ENCODE assay signal across 9 cellular contexts in genomic region chr17:17959520-17960361, GRCh38. TPM values are rescaled to one million over a fixed set of nuclear protein-coding genes. Genes with fewer than 3 reads are reported as not detected.
A peak's percentile ranks its signal among the peaks of the same experiment; 100 is the strongest.
DNase-seq lines count a peak whose midpoint lies in the region; ATAC-seq, FAIRE-seq and TF ChIP-seq lines count a peak whose summit lies in the region.
"Had no signal": no experiment of that assay in that cellular context is flagged by ENCODE, and none has a peak within 500 bp of the region (broad histone marks: within the 10 kb centered on the region; RNA-seq: fewer than 3 reads in every experiment).

No MANE protein-coding gene starts in this region.

- peak; percentile 57 for ATAC-seq in HG02938 (IDR thresholded peaks at IDR 0.05; ENCODE audit: unreplicated experiment)

- H3K4me3 Mint-ChIP-seq in activated naive CD8-positive, alpha-beta T cell treated with anti-CD3 and anti-CD28 coated beads for 36 hours = peak overlapping the region; percentile 78

- DNase-seq in GM12891 (ENCODE audit: insufficient read length, low spot score) (no peak), kidney tubule cell (ENCODE audit: low spot score) (peak; percentile 91), substantia nigra (lab: John Stamatoyannopoulos, UW) (no peak), H7 (no peak), SIG-M5 (lab: John Stamatoyannopoulos, UW) (no peak), SHP77 treated with DMSO at 0.1 percent for 48 hours (lab: John Stamatoyannopoulos, UW) (no peak)
- DNase-seq in activated naive CD8-positive, alpha-beta T cell treated with anti-CD3 and anti-CD28 coated beads for 36 hours = peak; percentile 37

- H3K36me3 ChIP-seq in H7 (replicated peaks; ENCODE audit: control insufficient read depth, insufficient read depth, low read length) = no peaks in the 10 kb centered on the region

- peaks cover 9% of the 10 kb centered on the region for H3K9me3 Mint-ChIP-seq in activated naive CD8-positive, alpha-beta T cell treated with anti-CD3 and anti-CD28 coated beads for 36 hours

- FAIRE-seq in GM12891 (lab: Jason Lieb, UNC) = no peak

- H3K27me3 Mint-ChIP-seq in activated naive CD8-positive, alpha-beta T cell treated with anti-CD3 and anti-CD28 coated beads for 36 hours = no peaks in the 10 kb centered on the region

- H3K27ac Mint-ChIP-seq in activated naive CD8-positive, alpha-beta T cell treated with anti-CD3 and anti-CD28 coated beads for 36 hours = peak overlapping the region; percentile 98

- no peak for TF ChIP-seq POLR2A in GM12891 (IDR thresholded peaks at IDR 0.05; ENCODE audit: low read depth, low read length)

- H3K27ac ChIP-seq in substantia nigra (ENCODE audit: low read depth, low read length, poor library complexity, severe bottlenecking) = peak overlapping the region; percentile 42

- H3K4me1 Mint-ChIP-seq in activated naive CD8-positive, alpha-beta T cell treated with anti-CD3 and anti-CD28 coated beads for 36 hours = peaks cover 63% of the 10 kb centered on the region

- H3K36me3 Mint-ChIP-seq in activated naive CD8-positive, alpha-beta T cell treated with anti-CD3 and anti-CD28 coated beads for 36 hours = peaks cover 20% of the 10 kb centered on the region

- no peak overlapping the region for H3K4me3 ChIP-seq in H7 (ENCODE audit: insufficient read depth, low read depth, low read length)

- H3K27me3 ChIP-seq in H7 (ENCODE audit: control insufficient read depth, insufficient read depth, low read length) = no peaks in the 10 kb centered on the region

TF ChIP-seq in GM12891, 5 proteins besides CTCF, POLR2A, EP300 and RAD21:
- TF ChIP-seq TAF1 (IDR thresholded peaks at IDR 0.05; ENCODE audit: low read depth, low read length) (no peak), POU2F2 (IDR thresholded peaks at IDR 0.05; ENCODE audit: low read depth, low read length) (no peak), SPI1 (IDR thresholded peaks at IDR 0.05; ENCODE audit: low read depth, low read length) (0 out of 2 replicates have a peak, but pooled peaks have one; percentile 17), POLR2AphosphoS5 (IDR thresholded peaks at IDR 0.05; ENCODE audit: low read depth, low read length) (no peak)

RNA-seq across cellular contexts. Expression of gene TOM1L2, which starts 12.5 kb away (rescaled TPM):
- 7.3 TPM for polyA plus RNA-seq in GM12891 (2012; ENCODE audit: low read depth, missing spikeins)
- total RNA-seq in activated naive CD8-positive, alpha-beta T cell treated with anti-CD3 and anti-CD28 coated beads for 36 hours = 1 to 10 TPM; 8.5 to 9.0 TPM
- 3.1 and 4.6 TPM in 2 replicates for total RNA-seq in H7 (2014; rRNA removed; shearing (Covaris generic))

RNA-seq across cellular contexts. Expression of gene DRC3, which starts 12.9 kb away (rescaled TPM):
- 0.62 TPM for polyA plus RNA-seq in GM12891 (2012; ENCODE audit: low read depth, missing spikeins)
- under 1 TPM; 0.18 to 0.52 TPM for total RNA-seq in activated naive CD8-positive, alpha-beta T cell treated with anti-CD3 and anti-CD28 coated beads for 36 hours
- 0.17 and 5.0 TPM in 2 replicates for total RNA-seq in H7 (2014; rRNA removed; shearing (Covaris generic))
- total RNA-seq: T-helper 1 cell treated with Interleukin-12 subunit alpha and Interleukin-12 subunit beta and Interleukin-4 antibody, amounts not matched to agents 30 ng/mL and 1 ng/mL, for 36 hours had no signal

Comparison
In these comparisons a context has a peak if more than half of its experiments do, and no peak if none do; other contexts are left out.
1. DNase-seq: peak in activated naive CD8-positive, alpha-beta T cell treated with anti-CD3 and anti-CD28 coated beads for 36 hours (single experiment) and kidney tubule cell (single experiment); none in GM12891 (single experiment), substantia nigra (0 of 49), H7 (single experiment), SIG-M5 (single experiment) and SHP77 treated with DMSO at 0.1 percent for 48 hours (single experiment).